In genomic region chr2:59936031-59936430, GRCh38 we compare ENCODE assay signal across 19 cellular contexts.
DNase-seq lines count a peak whose midpoint lies in the region; ATAC-seq and TF ChIP-seq lines count a peak whose summit lies in the region.
"Had no signal": no experiment of that assay in that cellular context is flagged by ENCODE, and none has a peak within 500 bp of the region (broad histone marks: within the 10 kb centered on the region; RNA-seq: fewer than 3 reads in every experiment).

No MANE protein-coding gene starts in this region.

- peaks cover 22% of the 10 kb centered on the region for H3K4me1 ChIP-seq in DND-41 (ENCODE audit: insufficient read depth, low read length)

- H3K79me2 ChIP-seq in DND-41 (ENCODE audit: insufficient read depth, low read length), result no peaks in the 10 kb centered on the region

- no peaks in the 10 kb centered on the region for H4K20me1 ChIP-seq in DND-41 (ENCODE audit: insufficient read depth, low read length)

- H3K27me3 ChIP-seq in DND-41 (ENCODE audit: insufficient read depth, low read length, poor library complexity), result no peaks in the 10 kb centered on the region

- H3K9ac ChIP-seq in DND-41 (ENCODE audit: low read depth, low read length), result no peak overlapping the region

- no peak overlapping the region for H3K27ac ChIP-seq in DND-41 (ENCODE audit: low read length)
- H3K27ac ChIP-seq: PC-9 had no signal

- no peak overlapping the region for H3K4me3 ChIP-seq in DND-41 (ENCODE audit: low read depth in 1 of 2, low read length in 2 of 2)
- no peak overlapping the region for H3K4me3 ChIP-seq in Jurkat, Clone E6-1 (ENCODE audit: low read length)
- H3K4me3 ChIP-seq: GM23338, PC-9 had no signal

- no peaks in the 10 kb centered on the region for H3K4me1 Mint-ChIP-seq in endothelial cell (ENCODE audit: unreplicated experiment)

- no peaks in the 10 kb centered on the region for H3K27me3 Mint-ChIP-seq in endothelial cell (ENCODE audit: unreplicated experiment)

- ATAC-seq in DND-41 (ENCODE audit: insufficient read depth, low read depth) (peak; percentile 81), HG03442 (IDR thresholded peaks at IDR 0.05; ENCODE audit: unreplicated experiment) (no peak)
- ATAC-seq: GM23338, HCT116 had no signal

- DNase-seq in DND-41 (no peak), NCI-H345 (lab: John Stamatoyannopoulos, UW) (peak; percentile 42), medulla oblongata (ENCODE audit: extremely low spot score) (peak; percentile 38), AML-193 (lab: John Stamatoyannopoulos, UW) (no peak), endothelial cell (ENCODE audit: low spot score) (no peak), NCI-H446 treated with DMSO at 0.1 percent for 48 hours (lab: John Stamatoyannopoulos, UW) (no peak)
- DNase-seq in Jurkat, Clone E6-1 (ENCODE audit: low read depth, low spot score), result peak; percentile 44
- DNase-seq: Calu3, DMS79, KG1, NCI-H1105, NCI-H1930, NCI-H2227 treated with DMSO at 0.1 percent for 48 hours, NCI-H526 treated with DMSO at 0.1 percent for 48 hours, PC-9, SW 1271 had no signal

- H3K36me3 Mint-ChIP-seq in endothelial cell (ENCODE audit: low read depth, unreplicated experiment), result no peaks in the 10 kb centered on the region

- H3K36me3 ChIP-seq in DND-41 (ENCODE audit: insufficient read depth, low read length), result no peaks in the 10 kb centered on the region

- H3K27ac Mint-ChIP-seq in endothelial cell (ENCODE audit: unreplicated experiment), result no peak overlapping the region
- H3K27ac Mint-ChIP-seq: GM23338 had no signal

- H3K4me3 Mint-ChIP-seq in endothelial cell (ENCODE audit: unreplicated experiment), result no peak overlapping the region
- H3K4me3 Mint-ChIP-seq: GM23338 had no signal

- H3K9me3 ChIP-seq in DND-41 (ENCODE audit: insufficient read depth, low read length, severe bottlenecking), result no peaks in the 10 kb centered on the region

- no peaks in the 10 kb centered on the region for H3K9me3 Mint-ChIP-seq in endothelial cell (ENCODE audit: unreplicated experiment)
- H3K9me3 Mint-ChIP-seq: GM23338 had no signal

- no peak overlapping the region for H3K4me2 ChIP-seq in DND-41 (ENCODE audit: insufficient read depth, low read length)
- H3K4me2 ChIP-seq: GM23338, PC-9 had no signal

- TF ChIP-seq CTCF in DND-41 (IDR thresholded peaks at IDR 0.05; ENCODE audit: borderline replicate concordance, extremely low read depth, low read length, poor library complexity, severe bottlenecking) (no peak), endothelial cell (IDR thresholded peaks at IDR 0.05; ENCODE audit: unreplicated experiment) (no peak)

- no peak overlapping the region; the same call in 1 of the 2 replicates for H2AFZ ChIP-seq in DND-41 (ENCODE audit: low read depth, low read length)
- H2AFZ ChIP-seq: GM23338, PC-9 had no signal

Comparison
In these comparisons a context has a peak if more than half of its experiments do, and no peak if none do; other contexts are left out.
1. DNase-seq: peak in Jurkat, Clone E6-1 (single experiment), NCI-H345 (single experiment) and medulla oblongata (single experiment); none in DND-41 (single experiment), AML-193 (0 of 2), endothelial cell (single experiment) and NCI-H446 treated with DMSO at 0.1 percent for 48 hours (single experiment).